ENCODE assay signal across 22 cellular contexts in genomic region chr2:56170536-56170935, GRCh38. TPM values are rescaled to one million over a fixed set of nuclear protein-coding genes. Genes with fewer than 3 reads are reported as not detected.
DNase-seq lines count a peak whose midpoint lies in the region; ATAC-seq, FAIRE-seq and TF ChIP-seq lines count a peak whose summit lies in the region.
"Had no signal": no experiment of that assay in that cellular context is flagged by ENCODE, and none has a peak within 500 bp of the region (broad histone marks: within the 10 kb centered on the region; RNA-seq: fewer than 3 reads in every experiment).

No MANE protein-coding gene starts in this region.

- DNase-seq in HepG2 (ENCODE audit: low spot score) (no peak), right lobe of liver (no peak), choroid plexus epithelial cell (ENCODE audit: low read depth) (peak; percentile 19), renal cortical epithelial cell (ENCODE audit: low read depth) (peak; percentile 64), Caco-2 (no peak), GM19239 (ENCODE audit: insufficient read length, low spot score) (no peak), posterior cingulate gyrus (no peak)
- DNase-seq: Calu3; CD4-positive, alpha-beta memory T cell; EL; H7; MG63; NCI-H1048; NCI-H1436; NCI-H1930; NCI-H748 treated with DMSO at 0.1 percent for 48 hours; NK-92 treated with Interleukin-12 subunit alpha and Interleukin-12 subunit beta, amount 100 ng/mL, for 24 hours; Peyer's patch had no signal

- TF ChIP-seq CTCF in HepG2 (CRISPR knock-in tag; IDR thresholded peaks at IDR 0.05) (no peak), right lobe of liver (IDR thresholded peaks at IDR 0.05) (no peak), choroid plexus epithelial cell (conservative IDR thresholded peaks at IDR 0.05; ENCODE audit: low read depth, low read length) (no peak), Caco-2 (IDR thresholded peaks at IDR 0.05; ENCODE audit: insufficient read depth in 1 of 2, low read depth in 1 of 2, low read length in 1 of 2, severe bottlenecking in 1 of 2, unreplicated experiment in 1 of 2) (no peak)

- no peak overlapping the region for H3K27ac ChIP-seq in HepG2 (ENCODE audit: extremely low read length, insufficient read depth, low read length)
- H3K27ac ChIP-seq in right lobe of liver = no peak overlapping the region
- H3K27ac ChIP-seq: Peyer's patch, SJSA1 had no signal

- no peak for TF ChIP-seq EP300 in HepG2 (IDR thresholded peaks at IDR 0.05; ENCODE audit: low read depth in 2 of 2, low read length in 2 of 2)
- TF ChIP-seq EP300 in HepG2 (CRISPR knock-in tag; IDR thresholded peaks at IDR 0.05; ENCODE audit: borderline replicate concordance) = no peak

- no peak overlapping the region for H2AFZ ChIP-seq in HepG2 (ENCODE audit: low read length)

- H3K4me3 Mint-ChIP-seq in Caco-2 (ENCODE audit: unreplicated experiment) = no peak overlapping the region
- H3K4me3 Mint-ChIP-seq: CD4-positive, alpha-beta memory T cell had no signal

- H3K4me3 ChIP-seq in HepG2 (replicated peaks in 1 of 3; ENCODE audit: insufficient read depth in 1 of 3, low read depth in 2 of 3, low read length in 3 of 3) = no peak overlapping the region
- no peak overlapping the region for H3K4me3 ChIP-seq in right lobe of liver
- no peak overlapping the region for H3K4me3 ChIP-seq in choroid plexus epithelial cell (ENCODE audit: low read depth, low read length)
- no peak overlapping the region for H3K4me3 ChIP-seq in Caco-2 (ENCODE audit: low read depth, low read length)
- H3K4me3 ChIP-seq: MG63, Peyer's patch, SJSA1 had no signal

- POLR2A ChIA-PET in HepG2 (lab: Yijun Ruan, JAX) = no interaction called here
- POLR2A ChIA-PET in Caco-2 (lab: Charles Lee) = no interaction called here

- ATAC-seq in HepG2 (no peak), right lobe of liver (no peak), HG03520 (IDR thresholded peaks at IDR 0.05; ENCODE audit: unreplicated experiment) (no peak)

- in situ Hi-C loops in HepG2 (cut with HindIII; ENCODE audit: extremely low pct_ligation_motif_present, low pct_unique_long_range_greater_than_20kb) = no loop called here

- no peaks in the 10 kb centered on the region for H3K4me1 Mint-ChIP-seq in Caco-2 (ENCODE audit: low read depth, unreplicated experiment)
- H3K4me1 Mint-ChIP-seq: CD4-positive, alpha-beta memory T cell had no signal

- H3K4me2 ChIP-seq in HepG2 (ENCODE audit: low read depth, low read length) = no peak overlapping the region

- H3K27me3 ChIP-seq in HepG2 (ENCODE audit: control insufficient read depth in 1 of 2, insufficient read depth in 2 of 2, low read length in 2 of 2) (no peaks in the 10 kb centered on the region), right lobe of liver (no peaks in the 10 kb centered on the region), Caco-2 (replicated peaks; ENCODE audit: control insufficient read depth, insufficient read depth, low read length) (no peaks in the 10 kb centered on the region; the same call in 1 of the 2 replicates)
- H3K27me3 ChIP-seq: MG63, Peyer's patch, SJSA1 had no signal

- no peaks in the 10 kb centered on the region for H3K79me2 ChIP-seq in HepG2 (ENCODE audit: insufficient read depth, low read length)

- intact Hi-C loops in HepG2 (cut with micrococcal nuclease; ENCODE audit: unreplicated experiment) = no loop called here
- intact Hi-C loops in right lobe of liver (cut with DNase I) = no loop called here
- intact Hi-C loops in Caco-2 (cut with micrococcal nuclease; ENCODE audit: unreplicated experiment) = no loop called here
- intact Hi-C loops in posterior cingulate gyrus (cut with DNase I) = no loop called here

- H3K27ac Mint-ChIP-seq in Caco-2 (ENCODE audit: unreplicated experiment) = no peak overlapping the region
- H3K27ac Mint-ChIP-seq: CD4-positive, alpha-beta memory T cell had no signal

- H3K9me3 ChIP-seq in HepG2 (ENCODE audit: low read length) (no peaks in the 10 kb centered on the region), right lobe of liver (no peaks in the 10 kb centered on the region), Caco-2 (no peaks in the 10 kb centered on the region)
- H3K9me3 ChIP-seq: MG63, Peyer's patch, SJSA1 had no signal

- H3K4me1 ChIP-seq in HepG2 (ENCODE audit: insufficient read depth, low read length) (no peaks in the 10 kb centered on the region), right lobe of liver (no peaks in the 10 kb centered on the region), Caco-2 (no peaks in the 10 kb centered on the region)
- H3K4me1 ChIP-seq: Peyer's patch, SJSA1 had no signal

- BruUV-seq in HepG2 (replicated peaks; lab: Mats Ljungman, UMichigan) (no TSS peak), Caco-2 (replicated peaks; lab: Mats Ljungman, UMichigan) (no TSS peak)

- H3K36me3 ChIP-seq in HepG2 (replicated peaks in 1 of 2; ENCODE audit: control insufficient read depth in 1 of 2, insufficient read depth in 2 of 2, low read length in 2 of 2) (no peaks in the 10 kb centered on the region), right lobe of liver (no peaks in the 10 kb centered on the region), Caco-2 (ENCODE audit: control insufficient read depth, insufficient read depth, low read length) (no peaks in the 10 kb centered on the region)
- H3K36me3 ChIP-seq: MG63, Peyer's patch, SJSA1 had no signal

- no peaks in the 10 kb centered on the region for H4K20me1 ChIP-seq in HepG2 (ENCODE audit: insufficient read depth, low read length)

- no peak for TF ChIP-seq POLR2A in HepG2 (IDR thresholded peaks at IDR 0.05; ENCODE audit: insufficient read depth in 1 of 2, low read depth in 2 of 2, low read length in 2 of 2)
- TF ChIP-seq POLR2A in right lobe of liver (IDR thresholded peaks at IDR 0.05) = no peak

- peaks cover 9% of the 10 kb centered on the region for H3K27me3 Mint-ChIP-seq in Caco-2 (ENCODE audit: insufficient read depth, unreplicated experiment)

- TF ChIP-seq RAD21 in HepG2 (CRISPR knock-in tag; IDR thresholded peaks at IDR 0.05) = no peak

- no peaks in the 10 kb centered on the region for H3K36me3 Mint-ChIP-seq in Caco-2 (ENCODE audit: insufficient read depth, unreplicated experiment)
- H3K36me3 Mint-ChIP-seq: CD4-positive, alpha-beta memory T cell had no signal

- CTCF ChIA-PET in HepG2 (lab: Yijun Ruan, JAX; ENCODE audit: low intra/inter-chr PET ratio, low total read pairs) (no interaction called here), Caco-2 (lab: Charles Lee) (no interaction called here)

- FAIRE-seq in HepG2 (lab: Jason Lieb, UNC) (no peak), GM19239 (lab: Jason Lieb, UNC) (no peak)
- FAIRE-seq: GM12892, GM18507 had no signal

- H3K9ac ChIP-seq in HepG2 (ENCODE audit: insufficient read depth, low read depth, low read length) = no peak overlapping the region

- WGBS in HepG2 (ENCODE audit: low lambda C conversion rate) = 12% methylated on average over 5 of the region's 5 CpGs
- 33% methylated on average over 5 of the region's 5 CpGs for WGBS in right lobe of liver (ENCODE audit: insufficient coverage, low coverage, low lambda C conversion rate, missing lambda C conversion rate)

- H3K9me3 Mint-ChIP-seq in Caco-2 (ENCODE audit: unreplicated experiment) = no peaks in the 10 kb centered on the region

TF ChIP-seq in HepG2, 621 proteins besides CTCF, POLR2A, EP300 and RAD21 (continues in another document):
- TF ChIP-seq ZNF44 (CRISPR knock-in tag; IDR thresholded peaks at IDR 0.05) (no peak), TEF (CRISPR knock-in tag; IDR thresholded peaks at IDR 0.05) (no peak), TFE3 (CRISPR knock-in tag; IDR thresholded peaks at IDR 0.05) (no peak), U2AF2 (IDR thresholded peaks at IDR 0.05; ENCODE audit: low read depth, low read length) (no peak)

RNA-seq across cellular contexts. Expression of gene CCDC85A, which starts 13.3 kb away (rescaled TPM):
- total RNA-seq in HepG2 (2016; rRNA removed; fragmentation: Illumina TruSeq; extraction: Trizol) (not detected in 2 replicates), right lobe of liver (under 1 TPM in 5 of 6 experiments, not detected in 1; 0.07 to 0.31 (median 0.14) TPM), renal cortical epithelial cell (under 0.01 and 0.15 TPM in 2 replicates), Caco-2 (2022) (not detected in 2 replicates)
- total RNA-seq in HepG2 (2016; cell fraction: cytosol; rRNA removed; fragmentation: Illumina TruSeq; extraction: Trizol; ENCODE audit: low read depth) = not detected in 2 replicates
- not detected in 2 replicates for total RNA-seq in HepG2 (2016; cell fraction: insoluble cytoplasmic fraction; rRNA removed; fragmentation: Illumina TruSeq; extraction: Trizol)
- not detected in 2 replicates for total RNA-seq in HepG2 (2016; cell fraction: membrane; rRNA removed; fragmentation: Illumina TruSeq; extraction: Trizol)
- total RNA-seq in HepG2 (2016; cell fraction: nucleus; rRNA removed; fragmentation: Illumina TruSeq; extraction: Trizol) = not detected in 2 replicates
- polyA plus RNA-seq in HepG2 (2011; rRNA removed) = not detected in 2 replicates
- polyA plus RNA-seq in HepG2 (2011; cell fraction: cytosol; rRNA removed) = not detected in 2 replicates
- polyA plus RNA-seq in HepG2 (2011; cell fraction: nucleus; rRNA removed) = not detected in 2 replicates
- not detected in 2 replicates for polyA plus RNA-seq in HepG2 (2012)
- polyA plus RNA-seq in HepG2 (2016; cell fraction: cytosol; fragmentation: Illumina TruSeq; extraction: Trizol; ENCODE audit: low read depth) = not detected in 2 replicates
- not detected in 2 replicates for polyA plus RNA-seq in HepG2 (2016; cell fraction: insoluble cytoplasmic fraction; fragmentation: Illumina TruSeq; extraction: Trizol; ENCODE audit: low read depth)
- not detected in 2 replicates for polyA plus RNA-seq in HepG2 (2016; cell fraction: membrane; fragmentation: Illumina TruSeq; extraction: Trizol; ENCODE audit: low read depth)
- not detected in 2 replicates for polyA plus RNA-seq in HepG2 (2016; cell fraction: nucleus; fragmentation: Illumina TruSeq; extraction: Trizol; ENCODE audit: insufficient read depth, low read depth)
- polyA minus RNA-seq in HepG2 (2011; rRNA and poly(A)+ RNA removed; ENCODE audit: low replicate concordance) = 0.12 TPM in 1 of 2 replicates, not detected in the other
- not detected in 2 replicates for polyA minus RNA-seq in HepG2 (2011; cell fraction: cytosol; rRNA and poly(A)+ RNA removed)
- not detected in 2 replicates for polyA minus RNA-seq in HepG2 (2011; cell fraction: nucleus; rRNA and poly(A)+ RNA removed)
- total RNA-seq: CD4-positive, alpha-beta memory T cell had no signal
- polyA plus RNA-seq: CD4-positive, alpha-beta memory T cell had no signal

Comparison
In these comparisons a context has a peak if more than half of its experiments do, and no peak if none do; other contexts are left out.
1. DNase-seq: peak in choroid plexus epithelial cell (single experiment) and renal cortical epithelial cell (single experiment); none in HepG2 (single experiment), right lobe of liver (0 of 3), Caco-2 (0 of 2), GM19239 (single experiment) and posterior cingulate gyrus (0 of 10).